ENCODE assay signal across 8 cellular contexts in the genomic region with DNA sequence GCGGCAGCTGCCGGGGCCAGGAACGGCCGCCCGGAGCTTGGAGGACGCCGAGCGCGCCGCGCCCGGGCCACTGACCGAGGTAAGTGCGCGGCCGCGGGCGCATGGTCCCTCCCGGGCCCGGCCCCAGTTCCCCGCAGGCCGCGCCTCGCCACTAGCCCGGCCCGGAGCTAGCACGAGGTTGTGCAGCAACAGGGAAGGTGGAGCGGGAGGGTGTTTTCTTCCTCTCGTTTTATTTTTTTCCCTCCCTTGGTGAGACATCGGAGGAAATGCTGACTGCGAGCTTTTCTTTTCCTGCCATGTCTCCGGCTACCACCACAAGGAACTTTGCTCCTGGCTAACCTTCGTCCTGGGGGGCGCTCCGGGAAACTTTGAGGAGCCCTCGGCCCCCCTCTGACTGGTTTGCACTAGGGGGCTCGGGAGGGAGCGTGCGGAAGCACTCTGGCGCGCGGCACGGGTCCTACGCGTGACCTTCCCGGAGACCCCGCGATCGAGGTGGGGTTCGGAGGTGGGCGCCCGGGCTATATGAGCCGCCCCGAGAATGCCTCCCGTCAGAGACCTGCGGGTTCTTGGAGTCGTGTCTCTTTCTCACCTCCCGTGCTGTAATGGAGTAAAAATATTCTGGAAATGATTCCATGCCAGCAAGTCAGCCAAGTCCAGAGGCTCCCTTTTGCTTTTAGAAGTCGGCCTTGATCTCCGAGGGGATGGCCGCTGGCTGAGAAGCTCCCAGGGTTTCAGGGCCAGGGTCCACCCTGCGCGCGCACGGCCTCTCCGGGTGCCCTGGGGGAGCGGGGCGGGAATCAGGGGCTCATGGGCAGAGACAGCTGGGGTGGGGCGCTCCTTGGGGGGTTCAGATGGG. TPM values are rescaled to one million over a fixed set of nuclear protein-coding genes. Genes with fewer than 3 reads are reported as not detected.
DNase-seq lines count a peak whose midpoint lies in the region; ATAC-seq and TF ChIP-seq lines count a peak whose summit lies in the region.

No MANE protein-coding gene starts in this region.

- no peaks in the 10 kb centered on the region for H3K27me3 ChIP-seq in right atrium auricular region
- peaks cover 0 to 48% (median 34%) of the 10 kb centered on the region in 3 donors for H3K27me3 ChIP-seq in sigmoid colon

- H3K4me3 ChIP-seq in right atrium auricular region (peak overlapping the region; percentile 35 to 61), sigmoid colon (peak overlapping the region; percentile 31 to 63 (median 54))

- TF ChIP-seq CTCF in right atrium auricular region (IDR thresholded peaks at IDR 0.05) (no peak), sigmoid colon (IDR thresholded peaks at IDR 0.05) (no peak)

- H3K36me3 ChIP-seq in right atrium auricular region (no peaks in the 10 kb centered on the region), sigmoid colon (no peaks in the 10 kb centered on the region)

- TF ChIP-seq EP300 in sigmoid colon (IDR thresholded peaks at IDR 0.05), result no peak

- no peak for TF ChIP-seq POLR2A in sigmoid colon (IDR thresholded peaks at IDR 0.05)

- WGBS in sigmoid colon, 2 donors, result 2% methylated on average over 69 of the region's 69 CpGs

- peak; percentile 23 for ATAC-seq in SK-N-SH treated with all-trans-retinoic acid at 6 μM for 48 hours
- no peak for ATAC-seq in GM18861 (IDR thresholded peaks at IDR 0.05; ENCODE audit: unreplicated experiment)
- ATAC-seq in GM21360 (IDR thresholded peaks at IDR 0.05; ENCODE audit: unreplicated experiment), result no peak

- H3K27ac ChIP-seq in right atrium auricular region (peak overlapping the region; percentile 62 to 78), sigmoid colon (peak overlapping the region; percentile 14 to 58 (median 38))

- DNase-seq in G401 (ENCODE audit: low spot score) (peak; percentile 51), right atrium auricular region (ENCODE audit: low spot score) (no peak), sigmoid colon (no peak), foreskin melanocyte (no peak), GF-D8 (lab: John Stamatoyannopoulos, UW) (no peak)

- H3K4me1 ChIP-seq in right atrium auricular region, result peaks cover 0 to 56% of the 10 kb centered on the region in 2 donors
- peaks cover 0 to 30% (median 28%) of the 10 kb centered on the region in 4 donors for H3K4me1 ChIP-seq in sigmoid colon

- intact Hi-C loops in sigmoid colon (cut with DNase I), result no loop called here

- H3K9me3 ChIP-seq in right atrium auricular region, result no peaks in the 10 kb centered on the region
- no peaks in the 10 kb centered on the region for H3K9me3 ChIP-seq in sigmoid colon

- in situ Hi-C loops in G401 (cut with HindIII; ENCODE audit: low sequenced_read_pairs), result no loop called here

TF ChIP-seq in SK-N-SH treated with all-trans-retinoic acid at 6 μM for 48 hours, 23 proteins besides CTCF, POLR2A, EP300 and RAD21:
- TF ChIP-seq CSDC2 (CRISPR knock-in tag; IDR thresholded peaks at IDR 0.05) (no peak), ZNF70 (CRISPR knock-in tag; IDR thresholded peaks at IDR 0.05) (no peak), GLIS3 (CRISPR knock-in tag; IDR thresholded peaks at IDR 0.05) (no peak), ZNF565 (CRISPR knock-in tag; conservative IDR thresholded peaks at IDR 0.05; ENCODE audit: low read depth) (no peak), BACH2 (CRISPR knock-in tag; IDR thresholded peaks at IDR 0.05; ENCODE audit: borderline replicate concordance) (no peak), ZFP30 (CRISPR knock-in tag; IDR thresholded peaks at IDR 0.05) (no peak), TCF4 (CRISPR knock-in tag; IDR thresholded peaks at IDR 0.05; ENCODE audit: borderline replicate concordance) (no peak), ZNF8 (CRISPR knock-in tag; IDR thresholded peaks at IDR 0.05) (no peak), ISL1 (CRISPR knock-in tag; IDR thresholded peaks at IDR 0.05) (no peak), TOX (CRISPR knock-in tag; IDR thresholded peaks at IDR 0.05; ENCODE audit: borderline replicate concordance) (no peak), ZFP3 (CRISPR knock-in tag; IDR thresholded peaks at IDR 0.05) (no peak)

RNA-seq across cellular contexts. Expression of a gene that starts 0.9 kb away (rescaled TPM):
- 3.9 and 4.9 TPM in 2 replicates for total RNA-seq in G401 (2014; rRNA removed; shearing (Covaris generic))
- total RNA-seq in right atrium auricular region, result 10 to 100 TPM; 12.0 to 17.3 TPM
- total RNA-seq in sigmoid colon, result 1 to 10 TPM in 3 of 4 donors, under 1 TPM in 1; 0.54 to 2.2 (median 1.4) TPM
- polyA plus RNA-seq in sigmoid colon, result under 1 TPM; 0.23 to 0.60 (median 0.60) TPM
